In genomic region chr1:17437260-17438175, GRCh38 we compare ENCODE assay signal across 8 cellular contexts. TPM values are rescaled to one million over a fixed set of nuclear protein-coding genes. Genes with fewer than 3 reads are reported as not detected.
DNase-seq lines count a peak whose midpoint lies in the region; ATAC-seq lines count a peak whose summit lies in the region.

No MANE protein-coding gene starts in this region.

- H3K36me3 ChIP-seq in mesendoderm (ENCODE audit: control insufficient read depth, insufficient read depth, low read length) = peaks cover 2% of the 10 kb centered on the region

- peak overlapping the region; percentile 98 for H3K18ac ChIP-seq in mesendoderm (ENCODE audit: low read length)

- peaks cover 31% of the 10 kb centered on the region for H3K4me1 ChIP-seq in mesendoderm (ENCODE audit: control insufficient read depth, low read depth, low read length)

- H3K36me3 Mint-ChIP-seq in activated CD4-positive, alpha-beta memory T cell treated with anti-CD3 and anti-CD28 coated beads, Interleukin-2, amount 10 ng/mL, durations not matched to agents 7 days and 5 days (ENCODE audit: low read depth) = peaks cover 51% of the 10 kb centered on the region

- peak overlapping the region; percentile 83 for H3K23ac ChIP-seq in mesendoderm (ENCODE audit: low read length)

- CTCF ChIA-PET in activated CD4-positive, alpha-beta memory T cell treated with anti-CD3 and anti-CD28 coated beads, Interleukin-2, amount 10 ng/mL, durations not matched to agents 7 days and 5 days (lab: Charles Lee) = no interaction called here

- H4K5ac ChIP-seq in mesendoderm (ENCODE audit: low read length) = no peak overlapping the region

- POLR2A ChIA-PET in activated CD4-positive, alpha-beta memory T cell treated with anti-CD3 and anti-CD28 coated beads, Interleukin-2, amount 10 ng/mL, durations not matched to agents 7 days and 5 days (lab: Charles Lee) = interaction anchor here (1.0 to 1.4 kb wide), 3 partner anchors 8 to 24 kb away, joined by 3 read pairs; no protein-coding TSS in a partner anchor

- H2BK120ac ChIP-seq in mesendoderm (ENCODE audit: low read depth, low read length) = peak overlapping the region; percentile 82

- H3K4me1 Mint-ChIP-seq in activated CD4-positive, alpha-beta memory T cell treated with anti-CD3 and anti-CD28 coated beads, Interleukin-2, amount 10 ng/mL, durations not matched to agents 7 days and 5 days = peaks cover 57% of the 10 kb centered on the region

- H3K27ac ChIP-seq in mesendoderm (ENCODE audit: low read depth, low read length) = peak overlapping the region; percentile 98

- H3K27me3 Mint-ChIP-seq in activated CD4-positive, alpha-beta memory T cell treated with anti-CD3 and anti-CD28 coated beads, Interleukin-2, amount 10 ng/mL, durations not matched to agents 7 days and 5 days = no peaks in the 10 kb centered on the region

- peak overlapping the region; percentile 96 for H3K9ac ChIP-seq in mesendoderm (ENCODE audit: low read length)

- ATAC-seq in GM21825 (IDR thresholded peaks at IDR 0.05; ENCODE audit: unreplicated experiment) (peak; percentile 29), HG03378 (IDR thresholded peaks at IDR 0.05; ENCODE audit: unreplicated experiment) (no peak)

- peak overlapping the region; percentile 39 for H4K8ac ChIP-seq in mesendoderm (ENCODE audit: low read depth, low read length)

- H3K27me3 ChIP-seq in mesendoderm (ENCODE audit: insufficient read depth, low read length, poor library complexity) = no peaks in the 10 kb centered on the region

- H2BK5ac ChIP-seq in mesendoderm (ENCODE audit: low read length) = peak overlapping the region; percentile 83

- H3K4ac ChIP-seq in mesendoderm (ENCODE audit: low read depth, low read length) = peak overlapping the region; percentile 100

- WGBS in mesendoderm (ENCODE audit: extremely low coverage, insufficient coverage, low lambda C conversion rate) = no CpG with 5 or more reads among the region's 103 CpGs

- H3K27ac Mint-ChIP-seq in activated CD4-positive, alpha-beta memory T cell treated with anti-CD3 and anti-CD28 coated beads, Interleukin-2, amount 10 ng/mL, durations not matched to agents 7 days and 5 days = peak overlapping the region; percentile 64

- H3K4me3 Mint-ChIP-seq in activated CD4-positive, alpha-beta memory T cell treated with anti-CD3 and anti-CD28 coated beads, Interleukin-2, amount 10 ng/mL, durations not matched to agents 7 days and 5 days = peak overlapping the region; percentile 73

- H2AK5ac ChIP-seq in mesendoderm (ENCODE audit: low read length) = no peak overlapping the region

- H2BK15ac ChIP-seq in mesendoderm (replicated peaks; ENCODE audit: low read depth) = no peak overlapping the region

- peaks cover under 1% of the 10 kb centered on the region for H3K79me1 ChIP-seq in mesendoderm (ENCODE audit: low read length)

- peak overlapping the region; percentile 96 for H3K56ac ChIP-seq in mesendoderm (ENCODE audit: low read length)

- peaks cover 63% of the 10 kb centered on the region for H3K79me2 ChIP-seq in mesendoderm (ENCODE audit: control insufficient read depth, insufficient read depth, low read length)

- peak; percentile 55 for DNase-seq in EL
- peak; percentile 66 for DNase-seq in NAMALWA (ENCODE audit: low spot score)
- peak; percentile 56 for DNase-seq in activated CD4-positive, alpha-beta memory T cell treated with anti-CD3 and anti-CD28 coated beads, Interleukin-2, amount 10 ng/mL, durations not matched to agents 7 days and 5 days
- DNase-seq in effector CD8-positive, alpha-beta T cell (lab: John Stamatoyannopoulos, UW) = peak; percentile 62
- peak; percentile 50 for DNase-seq in mesendoderm
- peak; percentile 47 to 52 for DNase-seq in stimulated activated CD8-positive, alpha-beta memory T cell treated with anti-CD3 and anti-CD28 coated beads, Interleukin-15, amount 100 ng/mL, for 48 hours (ENCODE audit: low read depth in 2 of 2)

- H3K4me3 ChIP-seq in mesendoderm (ENCODE audit: low read length) = peak overlapping the region; percentile 90

- no peaks in the 10 kb centered on the region for H3K9me3 Mint-ChIP-seq in activated CD4-positive, alpha-beta memory T cell treated with anti-CD3 and anti-CD28 coated beads, Interleukin-2, amount 10 ng/mL, durations not matched to agents 7 days and 5 days

- peak overlapping the region; percentile 97 for H3K4me2 ChIP-seq in mesendoderm (ENCODE audit: low read length)

RNA-seq across cellular contexts. Expression of gene RCC2, which starts 2.0 kb away (rescaled TPM):
- 100 to 1,000 TPM; 111 to 114 TPM for total RNA-seq in activated CD4-positive, alpha-beta memory T cell treated with anti-CD3 and anti-CD28 coated beads, Interleukin-2, amount 10 ng/mL, durations not matched to agents 7 days and 5 days
- polyA plus RNA-seq in mesendoderm (2013, experiment 1 of 2) = 271 TPM
- polyA plus RNA-seq in mesendoderm (2013, experiment 2 of 2) = 269 TPM
